ENCODE assay signal across 8 cellular contexts in genomic region chr1:804378-805110, GRCh38.
A peak's percentile ranks its signal among the peaks of the same experiment; 100 is the strongest.
DNase-seq lines count a peak whose midpoint lies in the region; ATAC-seq and TF ChIP-seq lines count a peak whose summit lies in the region.
"Not testable (repeated sequence)": the region's sequence is repeated elsewhere in the genome, so short reads cannot be mapped to it uniquely, and the experiment has no call there.

No MANE protein-coding gene starts in this region.

- not testable (repeated sequence) for H3K4me2 ChIP-seq in OCI-LY7 (ENCODE audit: low read length); mammary epithelial cell (ENCODE audit: insufficient read depth, low read depth, low read length)

- peak; percentile 10 for DNase-seq in GM12864 (ENCODE audit: low read depth)
- peak; percentile 19 for DNase-seq in OCI-LY7 (ENCODE audit: low spot score)
- peak; percentile 17 for DNase-seq in mammary epithelial cell
- not testable (repeated sequence) for DNase-seq in naive B cell

- not testable (repeated sequence) for H2AFZ ChIP-seq in OCI-LY7 (ENCODE audit: low read length); mammary epithelial cell (ENCODE audit: low read depth, low read length)

- CTCF ChIA-PET in OCI-LY7 (lab: Charles Lee; ENCODE audit: unreplicated experiment); mammary epithelial cell (lab: Charles Lee; ENCODE audit: low non-redundant PET): not testable (repeated sequence)

- H3K27me3 Mint-ChIP-seq in naive B cell, result not testable (repeated sequence)

- H3K4me1 Mint-ChIP-seq in naive B cell, result peaks cover 0 to 13% (median 0%) of the 10 kb centered on the region in 3 donors

- not testable (repeated sequence) for H3K9ac ChIP-seq in mammary epithelial cell (ENCODE audit: insufficient read depth, low read length)

- not testable (repeated sequence) for H3K9me2 ChIP-seq in OCI-LY7 (ENCODE audit: insufficient read depth, low read length)

- H4K20me1 ChIP-seq in OCI-LY7 (ENCODE audit: insufficient read depth, low read length); mammary epithelial cell (ENCODE audit: insufficient read depth, low read length): not testable (repeated sequence)

- H3K79me2 ChIP-seq in OCI-LY7 (ENCODE audit: insufficient read depth, low read depth, low read length); mammary epithelial cell (ENCODE audit: insufficient read depth, low read length): not testable (repeated sequence)

- H3K27me3 ChIP-seq in mammary epithelial cell (ENCODE audit: insufficient read depth, low read length), result not testable (repeated sequence)

- dilution Hi-C loops in mammary epithelial cell (cut with HindIII; ENCODE audit: low sequenced_read_pairs), result not testable (repeated sequence)

- H3K27ac ChIP-seq in OCI-LY7 (ENCODE audit: low read depth, low read length, poor library complexity, severe bottlenecking); mammary epithelial cell (ENCODE audit: insufficient read depth, low read depth, low read length): not testable (repeated sequence)

- H3K9me3 ChIP-seq in OCI-LY7 (ENCODE audit: low read length); mammary epithelial cell (replicated peaks; ENCODE audit: insufficient read depth, low read length): not testable (repeated sequence)

- not testable (repeated sequence) for H3K9me3 Mint-ChIP-seq in naive B cell

- not testable (repeated sequence) for H3K4me3 Mint-ChIP-seq in naive B cell

- not testable (repeated sequence) for H3K27ac Mint-ChIP-seq in naive B cell

- in situ Hi-C loops in mammary epithelial cell (cut with MboI; ENCODE audit: low sequenced_read_pairs in 2 of 2), result not testable (repeated sequence)

- not testable (repeated sequence) for H3K36me3 ChIP-seq in OCI-LY7 (ENCODE audit: insufficient read depth, low read length); mammary epithelial cell (ENCODE audit: insufficient read depth, low read length)

- intact Hi-C loops in OCI-LY7 (cut with micrococcal nuclease; ENCODE audit: unreplicated experiment); mammary epithelial cell (cut with micrococcal nuclease): not testable (repeated sequence)

- not testable (repeated sequence) for H3K4me3 ChIP-seq in GM12864 (ENCODE audit: low read depth, low read length); OCI-LY7 (ENCODE audit: low read depth, low read length, poor library complexity, severe bottlenecking); mammary epithelial cell (replicated peaks in 1 of 3; ENCODE audit: insufficient read depth in 1 of 3, low read depth in 2 of 3, low read length in 3 of 3)

- H3K4me1 ChIP-seq in OCI-LY7 (ENCODE audit: insufficient read depth, low read length, poor library complexity, severe bottlenecking); mammary epithelial cell (ENCODE audit: insufficient read depth, low read length): not testable (repeated sequence)

- POLR2A ChIA-PET in OCI-LY7 (lab: Charles Lee), result not testable (repeated sequence)

- not testable (repeated sequence) for BruUV-seq in OCI-LY7 (replicated peaks; lab: Mats Ljungman, UMichigan); mammary epithelial cell (replicated peaks; lab: Mats Ljungman, UMichigan)

- peak; percentile 65 for ATAC-seq in GM19328 (IDR thresholded peaks at IDR 0.05; ENCODE audit: unreplicated experiment)
- ATAC-seq in GM21737 (IDR thresholded peaks at IDR 0.05; ENCODE audit: unreplicated experiment), result peak; percentile 74
- ATAC-seq in HG02852 (IDR thresholded peaks at IDR 0.05; ENCODE audit: unreplicated experiment), result peak; percentile 86
- peak; percentile 68 for ATAC-seq in HG03439 (IDR thresholded peaks at IDR 0.05; ENCODE audit: unreplicated experiment)
- peak; percentile 93 to 95 for ATAC-seq in naive B cell (ENCODE audit: low read depth in 2 of 2)

- WGBS in mammary epithelial cell (ENCODE audit: low coverage, missing lambda C conversion rate), result 75% methylated on average over 5 of the region's 6 CpGs

- not testable (repeated sequence) for H3K36me3 Mint-ChIP-seq in naive B cell

- not testable (repeated sequence) for TF ChIP-seq CTCF in GM12864 (IDR thresholded peaks at IDR 0.05; ENCODE audit: low read depth, low read length, missing control alignments); OCI-LY7 (conservative IDR thresholded peaks at IDR 0.05; ENCODE audit: low read length); mammary epithelial cell (conservative IDR thresholded peaks at IDR 0.05 in 1 of 2, IDR thresholded peaks at IDR 0.05 in 1 of 2; ENCODE audit: extremely low read depth in 1 of 2, insufficient read depth in 1 of 2, low read depth in 1 of 2, low read length in 2 of 2)
